In the genomic region with DNA sequence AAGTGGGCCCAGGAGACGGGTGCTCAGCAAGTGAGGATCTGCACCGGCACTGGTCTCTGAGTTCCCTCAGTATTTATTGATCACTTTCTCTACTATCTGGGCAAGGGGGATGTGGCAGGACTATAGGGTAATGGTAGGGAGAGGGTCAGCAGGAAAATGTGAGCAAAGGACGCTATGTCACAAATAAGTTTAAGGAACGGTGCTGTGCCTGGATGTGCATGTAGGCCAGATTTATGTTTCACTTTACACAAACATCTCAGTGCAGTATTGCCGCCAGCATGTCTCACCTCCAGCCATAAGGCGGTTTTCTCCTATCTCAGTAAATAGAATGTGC, we compare ENCODE assay signal across 1 cellular context.
TF ChIP-seq lines count a peak whose summit lies in the region.

No MANE protein-coding gene starts in this region.

TF ChIP-seq in HepG2, 621 proteins besides CTCF, POLR2A, EP300 and RAD21:
- TF ChIP-seq ZNF530 (CRISPR knock-in tag; IDR thresholded peaks at IDR 0.05; ENCODE audit: low read depth) (peak; percentile 93; the same call in 1 of the 2 replicates), ZNF605 (CRISPR knock-in tag; IDR thresholded peaks at IDR 0.05) (peak; percentile 28; the same call in 1 of the 2 replicates), KLF12 (CRISPR knock-in tag; IDR thresholded peaks at IDR 0.05; ENCODE audit: borderline replicate concordance) (peak; percentile 19; the same call in 1 of the 2 replicates), ZNF816 (CRISPR knock-in tag; IDR thresholded peaks at IDR 0.05; ENCODE audit: borderline replicate concordance) (0 out of 2 replicates have a peak, but pooled peaks have one; percentile 28), PHF8 (CRISPR knock-in tag; IDR thresholded peaks at IDR 0.05) (peak; percentile 15; the same call in 1 of the 2 replicates), ZNF510 (CRISPR knock-in tag; IDR thresholded peaks at IDR 0.05; ENCODE audit: low read depth) (0 out of 2 replicates have a peak, but pooled peaks have one; percentile 23), ZNF746 (CRISPR knock-in tag; IDR thresholded peaks at IDR 0.05) (0 out of 2 replicates have a peak, but pooled peaks have one; percentile 55), MEIS1 (CRISPR knock-in tag; IDR thresholded peaks at IDR 0.05; ENCODE audit: borderline replicate concordance) (peak; percentile 57; the same call in 1 of the 2 replicates), IRF2 (CRISPR knock-in tag; IDR thresholded peaks at IDR 0.05) (peak; percentile 7; the same call in 1 of the 2 replicates)
- TF ChIP-seq, protein P1, sequence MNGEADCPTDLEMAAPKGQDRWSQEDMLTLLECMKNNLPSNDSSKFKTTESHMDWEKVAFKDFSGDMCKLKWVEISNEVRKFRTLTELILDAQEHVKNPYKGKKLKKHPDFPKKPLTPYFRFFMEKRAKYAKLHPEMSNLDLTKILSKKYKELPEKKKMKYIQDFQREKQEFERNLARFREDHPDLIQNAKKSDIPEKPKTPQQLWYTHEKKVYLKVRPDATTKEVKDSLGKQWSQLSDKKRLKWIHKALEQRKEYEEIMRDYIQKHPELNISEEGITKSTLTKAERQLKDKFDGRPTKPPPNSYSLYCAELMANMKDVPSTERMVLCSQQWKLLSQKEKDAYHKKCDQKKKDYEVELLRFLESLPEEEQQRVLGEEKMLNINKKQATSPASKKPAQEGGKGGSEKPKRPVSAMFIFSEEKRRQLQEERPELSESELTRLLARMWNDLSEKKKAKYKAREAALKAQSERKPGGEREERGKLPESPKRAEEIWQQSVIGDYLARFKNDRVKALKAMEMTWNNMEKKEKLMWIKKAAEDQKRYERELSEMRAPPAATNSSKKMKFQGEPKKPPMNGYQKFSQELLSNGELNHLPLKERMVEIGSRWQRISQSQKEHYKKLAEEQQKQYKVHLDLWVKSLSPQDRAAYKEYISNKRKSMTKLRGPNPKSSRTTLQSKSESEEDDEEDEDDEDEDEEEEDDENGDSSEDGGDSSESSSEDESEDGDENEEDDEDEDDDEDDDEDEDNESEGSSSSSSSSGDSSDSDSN (CRISPR knock-in tag; IDR thresholded peaks at IDR 0.05), result peak; percentile 41
